In the genomic region with DNA sequence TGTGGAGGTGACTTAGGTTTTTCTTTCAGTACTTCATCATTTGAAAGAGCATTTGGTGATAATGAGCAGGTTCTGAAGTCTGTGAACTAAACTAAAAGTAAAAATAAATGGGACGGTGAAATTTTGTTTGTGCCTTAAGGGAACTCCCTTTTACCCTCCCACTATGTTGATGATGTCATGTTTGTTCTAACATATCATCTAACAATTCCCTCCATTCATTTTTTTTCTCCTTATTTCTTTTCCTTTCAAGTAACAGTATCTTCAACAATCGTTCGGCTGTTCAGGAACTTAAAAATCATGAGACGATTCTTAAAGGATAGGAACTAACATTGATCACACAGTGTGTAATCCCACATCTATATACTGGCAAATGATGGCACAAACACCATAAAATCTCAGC, we compare ENCODE assay signal across 17 cellular contexts.
"Had no signal": no experiment of that assay in that cellular context is flagged by ENCODE, and none has a peak within 500 bp of the region (broad histone marks: within the 10 kb centered on the region; RNA-seq: fewer than 3 reads in every experiment).

No MANE protein-coding gene starts in this region.

- ATAC-seq: activated CD8-positive, alpha-beta T cell treated with anti-CD3 and anti-CD28 coated beads for 36 hours; activated T-cell treated with anti-CD3 and anti-CD28 coated beads, Interleukin-2, amount 50 U/mL, for 72 hours; heart left ventricle; left lung; stimulated activated memory B cell treated with anti-CD40 and anti-IgM and Interleukin-4, amounts not matched to agents 10 μg/mL and 1 μg/mL and 100 μg/mL, for 72 hours had no signal

- H3K4me2 ChIP-seq: smooth muscle cell had no signal

- FAIRE-seq: endothelial cell of umbilical vein, frontal cortex, pancreas had no signal

- H3K4me3 ChIP-seq: ascending aorta, heart left ventricle, left lung, pancreas, right atrium auricular region, smooth muscle cell, tibial nerve had no signal

- H3K36me3 ChIP-seq: ascending aorta, heart left ventricle, left lung, pancreas, right atrium auricular region, tibial nerve had no signal

- H3K27ac ChIP-seq: ascending aorta, heart left ventricle, left lung, right atrium auricular region had no signal

- H3K27me3 ChIP-seq: ascending aorta, heart left ventricle, left lung, pancreas, right atrium auricular region, tibial nerve had no signal

- H3K4me1 ChIP-seq: ascending aorta, right atrium auricular region had no signal

- H3K9me3 ChIP-seq: ascending aorta, heart left ventricle, left lung, pancreas, right atrium auricular region, tibial nerve had no signal

- DNase-seq: activated CD4-positive, alpha-beta T cell treated with anti-CD3 and anti-CD28 coated beads for 4 hours; activated CD8-positive, alpha-beta memory T cell treated with anti-CD3 and anti-CD28 coated beads, Interleukin-2, amount 50 U/mL, for 4 hours; activated CD8-positive, alpha-beta T cell treated with anti-CD3 and anti-CD28 coated beads for 36 hours; activated gamma-delta T cell treated with Interleukin-2 at 50 U/mL for 16 hours; activated T-cell treated with anti-CD3 and anti-CD28 coated beads, Interleukin-2, amount 50 U/mL, for 72 hours; effector CD4-positive, alpha-beta T cell; heart left ventricle; islet precursor cell; left lung; pancreas had no signal
